1 cellular context compared by ENCODE assay signal in the genomic region with DNA sequence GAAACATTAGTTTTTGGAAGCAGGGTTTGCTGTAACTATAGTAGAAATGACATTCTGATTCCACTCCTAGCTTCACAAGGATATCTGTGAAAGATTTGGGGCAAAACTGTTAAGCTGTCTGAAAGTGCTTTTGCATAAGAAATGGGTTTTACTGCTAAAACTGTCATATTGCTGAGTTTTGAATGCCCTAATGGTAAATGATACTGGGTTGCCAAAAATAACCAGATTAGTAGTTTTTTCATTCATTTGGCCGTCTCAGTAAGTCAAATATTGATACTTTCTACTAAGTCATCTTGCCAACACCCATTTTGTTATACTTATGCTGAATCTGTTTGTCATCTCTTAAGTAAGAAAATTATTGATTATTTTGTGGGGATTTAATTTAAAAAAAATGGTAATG.
TF ChIP-seq lines count a peak whose summit lies in the region.

No MANE protein-coding gene starts in this region.

TF ChIP-seq in GM23338, 12 proteins besides CTCF, POLR2A, EP300 and RAD21 (continued from another document):
- TF ChIP-seq, protein P1, sequence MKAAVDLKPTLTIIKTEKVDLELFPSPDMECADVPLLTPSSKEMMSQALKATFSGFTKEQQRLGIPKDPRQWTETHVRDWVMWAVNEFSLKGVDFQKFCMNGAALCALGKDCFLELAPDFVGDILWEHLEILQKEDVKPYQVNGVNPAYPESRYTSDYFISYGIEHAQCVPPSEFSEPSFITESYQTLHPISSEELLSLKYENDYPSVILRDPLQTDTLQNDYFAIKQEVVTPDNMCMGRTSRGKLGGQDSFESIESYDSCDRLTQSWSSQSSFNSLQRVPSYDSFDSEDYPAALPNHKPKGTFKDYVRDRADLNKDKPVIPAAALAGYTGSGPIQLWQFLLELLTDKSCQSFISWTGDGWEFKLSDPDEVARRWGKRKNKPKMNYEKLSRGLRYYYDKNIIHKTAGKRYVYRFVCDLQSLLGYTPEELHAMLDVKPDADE (IDR thresholded peaks at IDR 0.05), result no peak
- TF ChIP-seq ZNF114 (CRISPR knock-in tag; IDR thresholded peaks at IDR 0.05), result no peak
- TF ChIP-seq, protein P2, sequence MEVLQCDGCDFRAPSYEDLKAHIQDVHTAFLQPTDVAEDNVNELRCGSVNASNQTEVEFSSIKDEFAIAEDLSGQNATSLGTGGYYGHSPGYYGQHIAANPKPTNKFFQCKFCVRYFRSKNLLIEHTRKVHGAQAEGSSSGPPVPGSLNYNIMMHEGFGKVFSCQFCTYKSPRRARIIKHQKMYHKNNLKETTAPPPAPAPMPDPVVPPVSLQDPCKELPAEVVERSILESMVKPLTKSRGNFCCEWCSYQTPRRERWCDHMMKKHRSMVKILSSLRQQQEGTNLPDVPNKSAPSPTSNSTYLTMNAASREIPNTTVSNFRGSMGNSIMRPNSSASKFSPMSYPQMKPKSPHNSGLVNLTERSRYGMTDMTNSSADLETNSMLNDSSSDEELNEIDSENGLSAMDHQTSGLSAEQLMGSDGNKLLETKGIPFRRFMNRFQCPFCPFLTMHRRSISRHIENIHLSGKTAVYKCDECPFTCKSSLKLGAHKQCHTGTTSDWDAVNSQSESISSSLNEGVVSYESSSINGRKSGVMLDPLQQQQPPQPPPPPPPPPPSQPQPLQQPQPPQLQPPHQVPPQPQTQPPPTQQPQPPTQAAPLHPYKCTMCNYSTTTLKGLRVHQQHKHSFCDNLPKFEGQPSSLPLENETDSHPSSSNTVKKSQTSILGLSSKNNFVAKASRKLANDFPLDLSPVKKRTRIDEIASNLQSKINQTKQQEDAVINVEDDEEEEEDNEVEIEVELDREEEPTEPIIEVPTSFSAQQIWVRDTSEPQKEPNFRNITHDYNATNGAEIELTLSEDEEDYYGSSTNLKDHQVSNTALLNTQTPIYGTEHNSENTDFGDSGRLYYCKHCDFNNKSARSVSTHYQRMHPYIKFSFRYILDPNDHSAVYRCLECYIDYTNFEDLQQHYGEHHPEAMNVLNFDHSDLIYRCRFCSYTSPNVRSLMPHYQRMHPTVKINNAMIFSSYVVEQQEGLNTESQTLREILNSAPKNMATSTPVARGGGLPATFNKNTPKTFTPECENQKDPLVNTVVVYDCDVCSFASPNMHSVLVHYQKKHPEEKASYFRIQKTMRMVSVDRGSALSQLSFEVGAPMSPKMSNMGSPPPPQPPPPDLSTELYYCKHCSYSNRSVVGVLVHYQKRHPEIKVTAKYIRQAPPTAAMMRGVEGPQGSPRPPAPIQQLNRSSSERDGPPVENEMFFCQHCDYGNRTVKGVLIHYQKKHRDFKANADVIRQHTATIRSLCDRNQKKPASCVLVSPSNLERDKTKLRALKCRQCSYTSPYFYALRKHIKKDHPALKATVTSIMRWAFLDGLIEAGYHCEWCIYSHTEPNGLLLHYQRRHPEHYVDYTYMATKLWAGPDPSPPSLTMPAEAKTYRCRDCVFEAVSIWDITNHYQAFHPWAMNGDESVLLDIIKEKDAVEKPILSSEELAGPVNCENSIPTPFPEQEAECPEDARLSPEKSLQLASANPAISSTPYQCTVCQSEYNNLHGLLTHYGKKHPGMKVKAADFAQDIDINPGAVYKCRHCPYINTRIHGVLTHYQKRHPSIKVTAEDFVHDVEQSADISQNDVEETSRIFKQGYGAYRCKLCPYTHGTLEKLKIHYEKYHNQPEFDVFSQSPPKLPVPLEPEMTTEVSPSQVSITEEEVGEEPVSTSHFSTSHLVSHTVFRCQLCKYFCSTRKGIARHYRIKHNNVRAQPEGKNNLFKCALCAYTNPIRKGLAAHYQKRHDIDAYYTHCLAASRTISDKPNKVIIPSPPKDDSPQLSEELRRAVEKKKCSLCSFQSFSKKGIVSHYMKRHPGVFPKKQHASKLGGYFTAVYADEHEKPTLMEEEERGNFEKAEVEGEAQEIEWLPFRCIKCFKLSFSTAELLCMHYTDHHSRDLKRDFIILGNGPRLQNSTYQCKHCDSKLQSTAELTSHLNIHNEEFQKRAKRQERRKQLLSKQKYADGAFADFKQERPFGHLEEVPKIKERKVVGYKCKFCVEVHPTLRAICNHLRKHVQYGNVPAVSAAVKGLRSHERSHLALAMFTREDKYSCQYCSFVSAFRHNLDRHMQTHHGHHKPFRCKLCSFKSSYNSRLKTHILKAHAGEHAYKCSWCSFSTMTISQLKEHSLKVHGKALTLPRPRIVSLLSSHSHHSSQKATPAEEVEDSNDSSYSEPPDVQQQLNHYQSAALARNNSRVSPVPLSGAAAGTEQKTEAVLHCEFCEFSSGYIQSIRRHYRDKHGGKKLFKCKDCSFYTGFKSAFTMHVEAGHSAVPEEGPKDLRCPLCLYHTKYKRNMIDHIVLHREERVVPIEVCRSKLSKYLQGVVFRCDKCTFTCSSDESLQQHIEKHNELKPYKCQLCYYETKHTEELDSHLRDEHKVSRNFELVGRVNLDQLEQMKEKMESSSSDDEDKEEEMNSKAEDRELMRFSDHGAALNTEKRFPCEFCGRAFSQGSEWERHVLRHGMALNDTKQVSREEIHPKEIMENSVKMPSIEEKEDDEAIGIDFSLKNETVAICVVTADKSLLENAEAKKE (CRISPR knock-in tag; IDR thresholded peaks at IDR 0.05), result no peak
